In genomic region chr1:56834137-56834900, GRCh38 we compare ENCODE assay signal across 37 cellular contexts. TPM values are rescaled to one million over a fixed set of nuclear protein-coding genes. Genes with fewer than 3 reads are reported as not detected.
"Had no signal": no experiment of that assay in that cellular context is flagged by ENCODE, and none has a peak within 500 bp of the region (broad histone marks: within the 10 kb centered on the region; RNA-seq: fewer than 3 reads in every experiment).

No MANE protein-coding gene starts in this region.

- H3K4me3 ChIP-seq: coronary artery, dorsolateral prefrontal cortex, esophagus muscularis mucosa, gastroesophageal sphincter had no signal

- FAIRE-seq: astrocyte, bronchial epithelial cell had no signal

- DNase-seq: activated B cell treated with CpG ODN at 0.5 μM for 24 hours; activated CD4-positive, alpha-beta T cell treated with anti-CD3 and anti-CD28 coated beads for 48 hours; activated CD4-positive, alpha-beta T cell treated with anti-CD3 and anti-CD28 coated beads, Interleukin-2, amount 50 U/mL, for 1 hour; activated CD4-positive, alpha-beta T cell treated with anti-CD3 and anti-CD28 coated beads, Interleukin-2, amount 50 U/mL, for 48 hours; activated CD8-positive, alpha-beta memory T cell treated with anti-CD3 and anti-CD28 coated beads for 24 hours; activated CD8-positive, alpha-beta T cell treated with anti-CD3 and anti-CD28 coated beads for 36 hours; activated effector memory CD4-positive, alpha-beta T cell treated with Interleukin-2 at 50 U/mL for 16 hours; activated gamma-delta T cell treated with Interleukin-2 at 50 U/mL for 16 hours; activated naive CD4-positive, alpha-beta T cell treated with anti-CD3 and anti-CD28 coated beads, Interleukin-2, amount 50 U/mL, for 16 hours; activated naive CD4-positive, alpha-beta T cell treated with Interleukin-2 at 50 U/mL for 16 hours; activated T-cell treated with anti-CD3 and anti-CD28 coated beads, Interleukin-2, amount 50 U/mL, for 4 hours; amniotic stem cell; anterior cingulate cortex; brain microvascular endothelial cell; dorsolateral prefrontal cortex; effector memory CD4-positive, alpha-beta T cell; endodermal cell; foreskin keratinocyte; T-helper 1 cell; T-helper 17 cell; T1000; WERI-Rb-1 had no signal

- H3K9me3 Mint-ChIP-seq: activated B cell treated with CpG ODN at 0.5 μM for 24 hours; activated CD8-positive, alpha-beta T cell treated with anti-CD3 and anti-CD28 coated beads for 36 hours; activated T-cell treated with anti-CD3 and anti-CD28 coated beads, Interleukin-2, amount 50 U/mL, for 4 hours; activated T-helper 17 cell treated with anti-CD3 and anti-CD28 coated beads, Interleukin-2, amount 50 U/mL, for 72 hours; central memory CD8-positive, alpha-beta T cell; dendritic cell treated with granulocyte-macrophage colony-stimulating factor and Interleukin-4, amounts not matched to agents 40 ng/mL and 50 ng/mL, for 4 days; T-helper 2 cell treated with Interferon-gamma antibody and Interleukin-4, amounts not matched to agents 5 μg/mL and 100 μg/mL, for 36 hours had no signal

- H3K9me3 ChIP-seq: gastroesophageal sphincter had no signal

- ATAC-seq: activated CD4-positive, CD25-positive, alpha-beta regulatory T cell treated with anti-CD3 and anti-CD28 coated beads, Interleukin-2, amount 50 U/mL, for 24 hours; activated CD8-positive, alpha-beta T cell treated with anti-CD3 and anti-CD28 coated beads for 36 hours; activated T-cell treated with anti-CD3 and anti-CD28 coated beads, Interleukin-2, amount 50 U/mL, for 4 hours; activated T-helper 17 cell treated with anti-CD3 and anti-CD28 coated beads, Interleukin-2, amount 50 U/mL, for 72 hours; foreskin keratinocyte; gastroesophageal sphincter; T-helper 17 cell had no signal

- H3K4me1 Mint-ChIP-seq: activated T-helper 17 cell treated with anti-CD3 and anti-CD28 coated beads, Interleukin-2, amount 50 U/mL, for 72 hours had no signal

- H3K36me3 Mint-ChIP-seq: activated naive CD8-positive, alpha-beta T cell had no signal

- H3K36me3 ChIP-seq: brain microvascular endothelial cell, esophagus muscularis mucosa, gastroesophageal sphincter, WERI-Rb-1 had no signal

- H3K27ac Mint-ChIP-seq: activated B cell treated with CpG ODN at 0.5 μM for 24 hours; activated CD8-positive, alpha-beta T cell treated with anti-CD3 and anti-CD28 coated beads for 36 hours; activated naive CD8-positive, alpha-beta T cell; activated T-helper 17 cell treated with anti-CD3 and anti-CD28 coated beads, Interleukin-2, amount 50 U/mL, for 72 hours; dendritic cell treated with granulocyte-macrophage colony-stimulating factor and Interleukin-4, amounts not matched to agents 40 ng/mL and 50 ng/mL, for 4 days; endodermal cell; T-helper 17 cell; T-helper 2 cell treated with Interferon-gamma antibody and Interleukin-4, amounts not matched to agents 5 μg/mL and 100 μg/mL, for 36 hours had no signal

- H3K27me3 ChIP-seq: brain microvascular endothelial cell, foreskin keratinocyte, gastroesophageal sphincter had no signal

- H3K27ac ChIP-seq: brain microvascular endothelial cell, coronary artery, dorsolateral prefrontal cortex, foreskin keratinocyte, WERI-Rb-1 had no signal

- H3K4me3 Mint-ChIP-seq: activated B cell treated with CpG ODN at 0.5 μM for 24 hours; activated CD8-positive, alpha-beta T cell treated with anti-CD3 and anti-CD28 coated beads for 36 hours; activated naive CD8-positive, alpha-beta T cell; activated T-cell treated with anti-CD3 and anti-CD28 coated beads, Interleukin-2, amount 50 U/mL, for 4 hours; activated T-helper 17 cell treated with anti-CD3 and anti-CD28 coated beads, Interleukin-2, amount 50 U/mL, for 72 hours; central memory CD8-positive, alpha-beta T cell; dendritic cell treated with granulocyte-macrophage colony-stimulating factor and Interleukin-4, amounts not matched to agents 40 ng/mL and 50 ng/mL, for 4 days; endodermal cell; T-helper 2 cell treated with Interferon-gamma antibody and Interleukin-4, amounts not matched to agents 5 μg/mL and 100 μg/mL, for 36 hours had no signal

RNA-seq across cellular contexts. Expression of gene FYB2, which starts 15.1 kb away (rescaled TPM):
- total RNA-seq: activated B cell treated with CpG ODN at 0.5 μM for 24 hours; activated CD8-positive, alpha-beta T cell treated with anti-CD3 and anti-CD28 coated beads for 36 hours; activated T-cell treated with anti-CD3 and anti-CD28 coated beads, Interleukin-2, amount 50 U/mL, for 4 hours; activated T-helper 17 cell treated with anti-CD3 and anti-CD28 coated beads, Interleukin-2, amount 50 U/mL, for 72 hours; bronchial epithelial cell; epithelial cell of proximal tubule; esophagus muscularis mucosa; foreskin keratinocyte; glomerular endothelial cell; T-helper 17 cell had no signal
- polyA plus RNA-seq: foreskin keratinocyte had no signal

RNA-seq across cellular contexts. Expression of gene C8A, which starts 20.3 kb away (rescaled TPM):
- total RNA-seq: activated B cell treated with CpG ODN at 0.5 μM for 24 hours; activated CD8-positive, alpha-beta T cell treated with anti-CD3 and anti-CD28 coated beads for 36 hours; activated T-cell treated with anti-CD3 and anti-CD28 coated beads, Interleukin-2, amount 50 U/mL, for 4 hours; activated T-helper 17 cell treated with anti-CD3 and anti-CD28 coated beads, Interleukin-2, amount 50 U/mL, for 72 hours; astrocyte; bronchial epithelial cell; cardiac septum; cerebellum; endodermal cell; epithelial cell of proximal tubule; esophagus muscularis mucosa; foreskin keratinocyte; gastroesophageal sphincter; glomerular endothelial cell; T-helper 17 cell had no signal
- polyA plus RNA-seq: foreskin keratinocyte had no signal
